1 cellular context compared by ENCODE assay signal in the genomic region with DNA sequence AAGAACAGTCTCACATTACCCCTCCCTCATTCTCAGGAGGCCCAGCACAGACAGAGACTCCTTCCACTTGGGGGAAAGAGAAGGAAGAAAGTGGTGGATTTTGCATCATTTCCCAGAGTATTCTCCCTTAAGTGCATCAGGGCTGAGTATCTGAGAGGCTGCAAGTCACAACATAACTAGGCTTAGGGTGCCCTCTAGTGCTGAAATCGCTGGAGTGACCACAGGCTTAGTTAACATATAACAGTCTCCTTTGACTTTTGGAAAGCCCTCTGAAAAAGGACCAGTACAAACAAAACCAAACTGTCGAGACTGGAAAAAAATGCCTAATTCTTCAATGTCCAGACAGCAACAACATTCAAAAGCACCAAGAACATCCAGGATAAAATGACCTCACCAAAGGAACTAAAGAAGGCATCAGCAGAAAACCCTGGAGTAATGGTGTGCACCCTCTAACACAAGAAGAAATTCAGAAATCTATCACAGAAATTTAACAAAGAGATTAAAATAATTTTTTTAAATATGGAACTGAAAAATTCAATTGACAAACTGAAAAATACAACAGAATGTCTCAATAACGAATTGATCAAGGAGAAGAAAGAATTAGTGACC.
TF ChIP-seq lines count a peak whose summit lies in the region.

No MANE protein-coding gene starts in this region.

TF ChIP-seq in GM12878, 131 proteins besides CTCF, POLR2A, EP300 and RAD21 (continued from another document):
- TF ChIP-seq, protein P1, sequence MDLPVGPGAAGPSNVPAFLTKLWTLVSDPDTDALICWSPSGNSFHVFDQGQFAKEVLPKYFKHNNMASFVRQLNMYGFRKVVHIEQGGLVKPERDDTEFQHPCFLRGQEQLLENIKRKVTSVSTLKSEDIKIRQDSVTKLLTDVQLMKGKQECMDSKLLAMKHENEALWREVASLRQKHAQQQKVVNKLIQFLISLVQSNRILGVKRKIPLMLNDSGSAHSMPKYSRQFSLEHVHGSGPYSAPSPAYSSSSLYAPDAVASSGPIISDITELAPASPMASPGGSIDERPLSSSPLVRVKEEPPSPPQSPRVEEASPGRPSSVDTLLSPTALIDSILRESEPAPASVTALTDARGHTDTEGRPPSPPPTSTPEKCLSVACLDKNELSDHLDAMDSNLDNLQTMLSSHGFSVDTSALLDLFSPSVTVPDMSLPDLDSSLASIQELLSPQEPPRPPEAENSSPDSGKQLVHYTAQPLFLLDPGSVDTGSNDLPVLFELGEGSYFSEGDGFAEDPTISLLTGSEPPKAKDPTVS (IDR thresholded peaks at IDR 0.05; ENCODE audit: low read depth, low read length), result no peak
- TF ChIP-seq PAX8 (IDR thresholded peaks at IDR 0.05), result no peak
- no peak for TF ChIP-seq MYB (IDR thresholded peaks at IDR 0.05; ENCODE audit: borderline replicate concordance, low read depth, low read length)
- no peak for TF ChIP-seq ASH2L (IDR thresholded peaks at IDR 0.05; ENCODE audit: borderline replicate concordance, low read depth)
- TF ChIP-seq, protein P2, sequence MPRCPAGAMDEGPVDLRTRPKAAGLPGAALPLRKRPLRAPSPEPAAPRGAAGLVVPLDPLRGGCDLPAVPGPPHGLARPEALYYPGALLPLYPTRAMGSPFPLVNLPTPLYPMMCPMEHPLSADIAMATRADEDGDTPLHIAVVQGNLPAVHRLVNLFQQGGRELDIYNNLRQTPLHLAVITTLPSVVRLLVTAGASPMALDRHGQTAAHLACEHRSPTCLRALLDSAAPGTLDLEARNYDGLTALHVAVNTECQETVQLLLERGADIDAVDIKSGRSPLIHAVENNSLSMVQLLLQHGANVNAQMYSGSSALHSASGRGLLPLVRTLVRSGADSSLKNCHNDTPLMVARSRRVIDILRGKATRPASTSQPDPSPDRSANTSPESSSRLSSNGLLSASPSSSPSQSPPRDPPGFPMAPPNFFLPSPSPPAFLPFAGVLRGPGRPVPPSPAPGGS (IDR thresholded peaks at IDR 0.05; ENCODE audit: borderline replicate concordance, insufficient read depth, low read depth, low read length, poor library complexity, severe bottlenecking), result no peak
